16 cellular contexts compared by ENCODE assay signal in genomic region chr19:50238043-50238442, GRCh38. TPM values are rescaled to one million over a fixed set of nuclear protein-coding genes. Genes with fewer than 3 reads are reported as not detected.
DNase-seq lines count a peak whose midpoint lies in the region; ATAC-seq and TF ChIP-seq lines count a peak whose summit lies in the region.
"Had no signal": no experiment of that assay in that cellular context is flagged by ENCODE, and none has a peak within 500 bp of the region (broad histone marks: within the 10 kb centered on the region; RNA-seq: fewer than 3 reads in every experiment).

No MANE protein-coding gene starts in this region.

- DNase-seq in heart right ventricle (peak; percentile 11 to 36), right cardiac atrium (no peak), left ventricle myocardium superior (peak; percentile 64), osteoblast (ENCODE audit: insufficient read length, low spot score, missing footprints) (peak; percentile 60), NCI-H1930 (lab: John Stamatoyannopoulos, UW) (no peak)
- DNase-seq: CD8-positive, alpha-beta T cell; DMS153; DND-41; GOT3; HFFc6 had no signal

- H2AFZ ChIP-seq in osteoblast (ENCODE audit: low read length), result no peak overlapping the region

- H3K27me3 ChIP-seq in heart right ventricle, result no peaks in the 10 kb centered on the region
- H3K27me3 ChIP-seq in right cardiac atrium (ENCODE audit: control insufficient read depth, insufficient read depth), result no peaks in the 10 kb centered on the region
- no peaks in the 10 kb centered on the region for H3K27me3 ChIP-seq in osteoblast (ENCODE audit: insufficient read depth, low read length)

- H3K36me3 ChIP-seq in heart right ventricle (no peaks in the 10 kb centered on the region), osteoblast (ENCODE audit: insufficient read depth, low read length) (no peaks in the 10 kb centered on the region)
- H3K36me3 ChIP-seq: HAP-1 had no signal

- intact Hi-C loops in heart right ventricle (cut with DNase I) (no loop called here), right cardiac atrium (cut with DNase I) (no loop called here), left ventricle myocardium superior (cut with micrococcal nuclease) (no loop called here)

- H3K27ac ChIP-seq in heart right ventricle (no peak overlapping the region), right cardiac atrium (ENCODE audit: low read length) (no peak overlapping the region), osteoblast (ENCODE audit: low read depth, low read length) (no peak overlapping the region)
- H3K27ac ChIP-seq: C4-2B had no signal

- H3K4me1 ChIP-seq in heart right ventricle (peaks cover 0 to 18% (median 8%) of the 10 kb centered on the region in 9 donors), right cardiac atrium (ENCODE audit: control insufficient read depth, insufficient read depth, low read length) (no peaks in the 10 kb centered on the region), osteoblast (ENCODE audit: insufficient read depth, low read length) (no peaks in the 10 kb centered on the region)
- H3K4me1 ChIP-seq: HAP-1 had no signal

- H3K4me3 ChIP-seq in heart right ventricle, result no peak overlapping the region
- no peak overlapping the region for H3K4me3 ChIP-seq in right cardiac atrium (ENCODE audit: low read length)
- H3K4me3 ChIP-seq in osteoblast (ENCODE audit: insufficient read depth, low read length), result no peak overlapping the region
- H3K4me3 ChIP-seq: HAP-1 had no signal

- no peak overlapping the region for H3K4me2 ChIP-seq in osteoblast (ENCODE audit: insufficient read depth, low read length)

- 54 to 67% methylated on average over 4 of the region's 4 CpGs for WGBS in heart right ventricle, 2 donors
- 83% methylated on average over 4 of the region's 4 CpGs for WGBS in right cardiac atrium

- H4K20me1 ChIP-seq in osteoblast (ENCODE audit: insufficient read depth, low read length), result no peaks in the 10 kb centered on the region

- TF ChIP-seq CTCF in heart right ventricle (IDR thresholded peaks at IDR 0.05) (no peak), osteoblast (IDR thresholded peaks at IDR 0.05; ENCODE audit: extremely low read depth, low read depth, low read length) (no peak)

- ATAC-seq in heart right ventricle (peak in 3 of 8 donors; percentile 19 to 43 (median 37)), right cardiac atrium (no peak), left ventricle myocardium superior (peak; percentile 32), HG03432 (IDR thresholded peaks at IDR 0.05; ENCODE audit: unreplicated experiment) (no peak)
- ATAC-seq: CD8-positive, alpha-beta T cell had no signal

- H3K79me2 ChIP-seq in osteoblast (ENCODE audit: insufficient read depth, low read length), result no peaks in the 10 kb centered on the region

- H3K9me3 ChIP-seq in heart right ventricle (no peaks in the 10 kb centered on the region), right cardiac atrium (ENCODE audit: control insufficient read depth, low read length) (no peaks in the 10 kb centered on the region), osteoblast (ENCODE audit: low read depth, low read length) (no peaks in the 10 kb centered on the region)
- H3K9me3 ChIP-seq: Caco-2, HAP-1 had no signal

RNA-seq across cellular contexts. Expression of gene MYH14, which starts 34.6 kb away (rescaled TPM):
- total RNA-seq in heart right ventricle, result 100 to 1,000 TPM in 5 of 10 donors, 10 to 100 TPM in 5; 82.2 to 124 (median 102) TPM
- polyA plus RNA-seq in heart right ventricle, result 100 to 1,000 TPM in 1 of 2 donors, 10 to 100 TPM in 1; 29.3 to 149 TPM
- 10 to 100 TPM; 69.9 to 92.9 (median 76.5) TPM for total RNA-seq in right cardiac atrium
- 73.6 TPM for polyA plus RNA-seq in right cardiac atrium
- 131 TPM for total RNA-seq in left ventricle myocardium superior
- total RNA-seq in osteoblast, result under 0.01 TPM in 1 of 2 replicates, not detected in the other
- total RNA-seq: CD4-positive, CD25-positive, alpha-beta regulatory T cell; CD8-positive, alpha-beta T cell had no signal
- polyA plus RNA-seq: BJ; CD4-positive, CD25-positive, alpha-beta regulatory T cell had no signal

Comparison
In these comparisons a context has a peak if more than half of its experiments do, and no peak if none do; other contexts are left out.
1. DNase-seq: peak in heart right ventricle (2 of 2), left ventricle myocardium superior (single experiment) and osteoblast (single experiment); none in right cardiac atrium (0 of 3) and NCI-H1930 (0 of 2).
2. RNA of gene MYH14, which starts 34.6 kb away (total RNA-seq): 131 TPM in left ventricle myocardium superior (single experiment), 82.2 to 124 TPM in heart right ventricle and 69.9 to 92.9 TPM in right cardiac atrium; under 0.01 TPM in osteoblast; every median in the first group is over 10 times any median in the second.